ENCODE assay signal across 11 cellular contexts in the genomic region with DNA sequence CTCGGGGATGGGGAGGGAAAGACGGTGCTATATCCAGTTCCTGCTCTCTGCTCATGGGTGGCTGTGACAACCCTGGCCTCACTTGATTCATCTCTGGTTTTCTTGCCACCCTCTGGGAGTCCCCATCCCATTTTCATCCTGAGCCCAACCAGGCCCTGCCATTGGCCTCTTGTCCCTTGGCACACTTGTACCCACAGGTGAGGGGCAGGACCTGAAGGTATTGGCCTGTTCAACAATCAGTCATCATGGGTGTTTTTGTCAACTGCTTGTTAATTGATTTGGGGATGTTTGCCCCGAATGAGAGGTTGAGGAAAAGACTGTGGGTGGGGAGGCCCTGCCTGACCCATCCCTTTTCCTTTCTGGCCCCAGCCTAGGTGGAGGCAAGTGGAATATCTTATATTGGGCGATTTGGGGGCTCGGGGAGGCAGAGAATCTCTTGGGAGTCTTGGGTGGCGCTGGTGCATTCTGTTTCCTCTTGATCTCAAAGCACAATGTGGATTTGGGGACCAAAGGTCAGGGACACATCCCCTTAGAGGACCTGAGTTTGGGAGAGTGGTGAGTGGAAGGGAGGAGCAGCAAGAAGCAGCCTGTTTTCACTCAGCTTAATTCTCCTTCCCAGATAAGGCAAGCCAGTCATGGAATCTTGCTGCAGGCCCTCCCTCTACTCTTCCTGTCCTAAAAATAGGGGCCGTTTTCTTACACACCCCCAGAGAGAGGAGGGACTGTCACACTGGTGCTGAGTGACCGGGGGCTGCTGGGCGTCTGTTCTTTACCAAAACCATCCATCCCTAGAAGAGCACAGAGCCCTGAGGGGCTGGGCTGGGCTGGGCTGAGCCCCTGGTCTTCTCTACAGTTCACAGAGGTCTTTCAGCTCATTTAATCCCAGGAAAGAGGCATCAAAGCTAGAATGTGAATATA. TPM values are rescaled to one million over a fixed set of nuclear protein-coding genes. Genes with fewer than 3 reads are reported as not detected.
DNase-seq lines count a peak whose midpoint lies in the region; ATAC-seq and TF ChIP-seq lines count a peak whose summit lies in the region.
"Had no signal": no experiment of that assay in that cellular context is flagged by ENCODE, and none has a peak within 500 bp of the region (broad histone marks: within the 10 kb centered on the region; RNA-seq: fewer than 3 reads in every experiment).

No MANE protein-coding gene starts in this region.

- no peaks in the 10 kb centered on the region for H3K36me3 ChIP-seq in uterus

- no peaks in the 10 kb centered on the region for H3K9me3 Mint-ChIP-seq in activated naive CD4-positive, alpha-beta T cell treated with anti-CD3 and anti-CD28 coated beads, Interleukin-2, amount 50 U/mL, for 72 hours
- no peaks in the 10 kb centered on the region for H3K9me3 Mint-ChIP-seq in activated naive CD4-positive, alpha-beta T cell treated with anti-CD3 and anti-CD28 coated beads for 36 hours
- no peaks in the 10 kb centered on the region for H3K9me3 Mint-ChIP-seq in nephron

- peaks cover 0 to 6% of the 10 kb centered on the region in 2 donors for H3K36me3 Mint-ChIP-seq in activated naive CD4-positive, alpha-beta T cell treated with anti-CD3 and anti-CD28 coated beads, Interleukin-2, amount 50 U/mL, for 72 hours
- peaks cover 14% of the 10 kb centered on the region for H3K36me3 Mint-ChIP-seq in activated naive CD4-positive, alpha-beta T cell treated with anti-CD3 and anti-CD28 coated beads for 36 hours (ENCODE audit: low read depth)
- H3K36me3 Mint-ChIP-seq in nephron (ENCODE audit: low read depth): peaks cover 36% of the 10 kb centered on the region

- peaks cover 21% of the 10 kb centered on the region for H3K4me1 Mint-ChIP-seq in activated naive CD4-positive, alpha-beta T cell treated with anti-CD3 and anti-CD28 coated beads for 36 hours (ENCODE audit: low read depth)
- peaks cover 35% of the 10 kb centered on the region for H3K4me1 Mint-ChIP-seq in nephron

- peaks cover 8 to 21% of the 10 kb centered on the region in 2 donors for H3K4me1 ChIP-seq in uterus

- peak overlapping the region in 51 of 59 donors; percentile 2 to 83 (median 57) for H3K27ac ChIP-seq in dorsolateral prefrontal cortex
- H3K27ac ChIP-seq in uterus: peak overlapping the region; percentile 79 to 90
- H3K27ac ChIP-seq: suprapubic skin had no signal

- H3K27me3 Mint-ChIP-seq in activated naive CD4-positive, alpha-beta T cell treated with anti-CD3 and anti-CD28 coated beads for 36 hours (ENCODE audit: low read depth): no peaks in the 10 kb centered on the region
- no peaks in the 10 kb centered on the region for H3K27me3 Mint-ChIP-seq in nephron (ENCODE audit: low read depth)

- no peak overlapping the region for H3K4me3 ChIP-seq in dorsolateral prefrontal cortex
- H3K4me3 ChIP-seq in uterus: no peak overlapping the region
- H3K4me3 ChIP-seq: adrenal gland, suprapubic skin had no signal

- no peak for TF ChIP-seq POLR2A in uterus (IDR thresholded peaks at IDR 0.05)

- DNase-seq in activated naive CD4-positive, alpha-beta T cell treated with anti-CD3 and anti-CD28 coated beads, Interleukin-2, amount 50 U/mL, for 72 hours (ENCODE audit: low spot score in 2 of 2): no peak
- no peak for DNase-seq in activated naive CD4-positive, alpha-beta T cell treated with anti-CD3 and anti-CD28 coated beads for 36 hours
- DNase-seq in dorsolateral prefrontal cortex: peak in 3 of 10 donors; percentile 9 to 37 (median 31)
- no peak for DNase-seq in uterus
- no peak for DNase-seq in NAMALWA (ENCODE audit: low spot score)
- DNase-seq in COR-L47 (lab: John Stamatoyannopoulos, UW): no peak
- DNase-seq: NCI-H1105 had no signal

- ATAC-seq in activated naive CD4-positive, alpha-beta T cell treated with anti-CD3 and anti-CD28 coated beads, Interleukin-2, amount 50 U/mL, for 72 hours: no peak
- ATAC-seq in GM19023 (IDR thresholded peaks at IDR 0.05; ENCODE audit: unreplicated experiment): no peak

- no peaks in the 10 kb centered on the region for H3K27me3 ChIP-seq in dorsolateral prefrontal cortex
- H3K27me3 ChIP-seq in uterus: no peaks in the 10 kb centered on the region
- H3K27me3 ChIP-seq: adrenal gland, suprapubic skin had no signal

- no peak for TF ChIP-seq CTCF in dorsolateral prefrontal cortex (IDR thresholded peaks at IDR 0.05 in 54 of 56, conservative IDR thresholded peaks at IDR 0.05 in 2 of 56; ENCODE audit: low read depth in 1 of 56, partially characterized antibody in 56 of 56)
- TF ChIP-seq CTCF in nephron (IDR thresholded peaks at IDR 0.05; ENCODE audit: unreplicated experiment in 3 of 3): no peak
- no peak for TF ChIP-seq CTCF in uterus (IDR thresholded peaks at IDR 0.05)

- H3K9me3 ChIP-seq in uterus: no peaks in the 10 kb centered on the region
- H3K9me3 ChIP-seq: adrenal gland, suprapubic skin had no signal

- peak overlapping the region; percentile 65 to 67 for H3K27ac Mint-ChIP-seq in activated naive CD4-positive, alpha-beta T cell treated with anti-CD3 and anti-CD28 coated beads, Interleukin-2, amount 50 U/mL, for 72 hours
- no peak overlapping the region for H3K27ac Mint-ChIP-seq in activated naive CD4-positive, alpha-beta T cell treated with anti-CD3 and anti-CD28 coated beads for 36 hours
- H3K27ac Mint-ChIP-seq in nephron: peak overlapping the region in 2 of 3 experiments; percentile 17 to 31

- no peak overlapping the region for H3K4me3 Mint-ChIP-seq in activated naive CD4-positive, alpha-beta T cell treated with anti-CD3 and anti-CD28 coated beads for 36 hours
- H3K4me3 Mint-ChIP-seq in nephron: no peak overlapping the region

- CTCF ChIA-PET in activated naive CD4-positive, alpha-beta T cell treated with anti-CD3 and anti-CD28 coated beads for 36 hours (lab: Charles Lee): interaction anchor here (0.6 kb wide), 1 partner anchor 64 kb away, joined by 3 read pairs; no protein-coding TSS in a partner anchor

- intact Hi-C loops in activated naive CD4-positive, alpha-beta T cell treated with anti-CD3 and anti-CD28 coated beads for 36 hours (cut with micrococcal nuclease): no loop called here
- intact Hi-C loops in dorsolateral prefrontal cortex (cut with DNase I): loop anchor here in 1 of 2 donors (5.0 kb wide), 1 partner anchor 48 kb away; the partner anchor contains the start of gene LASP1
- intact Hi-C loops in uterus (cut with DNase I; ENCODE audit: low total_unique reads): no loop called here

RNA-seq across cellular contexts. Expression of gene FBXO47, which starts 46.6 kb away (rescaled TPM):
- under 1 TPM in 1 of 2 donors, not detected in 1; 0.18 TPM for total RNA-seq in activated naive CD4-positive, alpha-beta T cell treated with anti-CD3 and anti-CD28 coated beads, Interleukin-2, amount 50 U/mL, for 72 hours
- total RNA-seq in activated naive CD4-positive, alpha-beta T cell treated with anti-CD3 and anti-CD28 coated beads for 36 hours: under 1 TPM; 0.14 to 0.15 TPM
- total RNA-seq in dorsolateral prefrontal cortex (under 1 TPM in 10 of 120 experiments, not detected in 110; 0.14 to 0.39 (median 0.26) TPM), uterus (under 1 TPM in 1 of 4 donors, not detected in 3; 0.14 TPM)
- total RNA-seq: adrenal gland, suprapubic skin had no signal

RNA-seq across cellular contexts. Expression of gene LASP1, which starts 50.8 kb away (rescaled TPM):
- total RNA-seq in activated naive CD4-positive, alpha-beta T cell treated with anti-CD3 and anti-CD28 coated beads, Interleukin-2, amount 50 U/mL, for 72 hours: 100 to 1,000 TPM; 141 to 185 TPM
- total RNA-seq in activated naive CD4-positive, alpha-beta T cell treated with anti-CD3 and anti-CD28 coated beads for 36 hours: 100 to 1,000 TPM; 105 to 113 TPM
- total RNA-seq in dorsolateral prefrontal cortex (100 to 1,000 TPM in 14 of 120 experiments, 10 to 100 TPM in 106; 54.6 to 125 (median 90.0) TPM), uterus (100 to 1,000 TPM in 1 of 4 donors, 10 to 100 TPM in 3; 21.2 to 119 (median 58.2) TPM)
